ENCODE assay signal across 24 cellular contexts in genomic region chr9:90299963-90300362, GRCh38.
A peak's percentile ranks its signal among the peaks of the same experiment; 100 is the strongest.
DNase-seq lines count a peak whose midpoint lies in the region; ATAC-seq, FAIRE-seq and TF ChIP-seq lines count a peak whose summit lies in the region.
"Had no signal": no experiment of that assay in that cellular context is flagged by ENCODE, and none has a peak within 500 bp of the region (broad histone marks: within the 10 kb centered on the region; RNA-seq: fewer than 3 reads in every experiment).

No MANE protein-coding gene starts in this region.

- TF ChIP-seq CTCF in D721Med (IDR thresholded peaks at IDR 0.05; ENCODE audit: insufficient read depth, missing control alignments) (no peak), IMR-90 (conservative IDR thresholded peaks at IDR 0.05; ENCODE audit: low read depth, low read length) (no peak), WERI-Rb-1 (IDR thresholded peaks at IDR 0.05; ENCODE audit: low read depth, low read length) (no peak), left lung (IDR thresholded peaks at IDR 0.05) (no peak)

- intact Hi-C loops in IMR-90 (cut with micrococcal nuclease), result no loop called here
- intact Hi-C loops in left lung (cut with DNase I), result no loop called here

- no TSS peak for BruUV-seq in IMR-90 (replicated peaks; lab: Mats Ljungman, UMichigan)

- no peak overlapping the region for H4K91ac ChIP-seq in IMR-90 (ENCODE audit: insufficient read depth, low read depth, low read length)

- ATAC-seq in IMR-90 (ENCODE audit: low read depth) (no peak), GM21529 (IDR thresholded peaks at IDR 0.05; ENCODE audit: unreplicated experiment) (no peak), GM19395 (IDR thresholded peaks at IDR 0.05; ENCODE audit: unreplicated experiment) (no peak), left lung (no peak)
- ATAC-seq: PC-3, SK-N-SH treated with all-trans-retinoic acid at 6 μM for 48 hours, T-helper 17 cell had no signal

- H3K4me2 ChIP-seq in IMR-90 (ENCODE audit: low read depth, low read length) (no peak overlapping the region), mesendoderm (ENCODE audit: low read length) (no peak overlapping the region)

- H2BK120ac ChIP-seq in IMR-90 (ENCODE audit: low read depth, low read length) (no peak overlapping the region), mesendoderm (ENCODE audit: low read depth, low read length) (no peak overlapping the region)

- H4K5ac ChIP-seq in IMR-90 (ENCODE audit: low read depth, low read length), result no peak overlapping the region
- no peak overlapping the region for H4K5ac ChIP-seq in mesendoderm (ENCODE audit: low read length)

- peak; percentile 11 for FAIRE-seq in D721Med (lab: Jason Lieb, UNC)
- FAIRE-seq: GM12891, H54, HTR-8/SVneo had no signal

- TF ChIP-seq POLR2A in IMR-90 (IDR thresholded peaks at IDR 0.05; ENCODE audit: low read depth, low read length), result no peak

- H3K79me1 ChIP-seq in IMR-90 (ENCODE audit: low read depth in 1 of 2, low read length in 2 of 2) (no peaks in the 10 kb centered on the region), mesendoderm (ENCODE audit: low read length) (no peaks in the 10 kb centered on the region)

- no peak overlapping the region for H3K14ac ChIP-seq in IMR-90 (replicated peaks; ENCODE audit: low read depth, low read length)

- H3K4me3 ChIP-seq in IMR-90 (ENCODE audit: insufficient read depth, low read depth, low read length) (no peak overlapping the region), WERI-Rb-1 (ENCODE audit: low read depth, low read length) (no peak overlapping the region), mesendoderm (ENCODE audit: low read length) (no peak overlapping the region), left lung (no peak overlapping the region)
- H3K4me3 ChIP-seq: A549, SJCRH30 had no signal

- CTCF ChIA-PET in IMR-90 (lab: Yijun Ruan, JAX), result no interaction called here

- in situ Hi-C loops in IMR-90 (cut with MboI; ENCODE audit: low sequenced_read_pairs), result no loop called here

- H2BK15ac ChIP-seq in IMR-90 (ENCODE audit: low read depth, low read length), result no peak overlapping the region
- no peak overlapping the region for H2BK15ac ChIP-seq in mesendoderm (replicated peaks; ENCODE audit: low read depth)

- H3K18ac ChIP-seq in IMR-90 (ENCODE audit: low read depth, low read length), result no peak overlapping the region
- no peak overlapping the region for H3K18ac ChIP-seq in mesendoderm (ENCODE audit: low read length)

- dilution Hi-C loops in IMR-90 (cut with HindIII; ENCODE audit: low sequenced_read_pairs, unreplicated experiment), result no loop called here

- no peak overlapping the region for H3K56ac ChIP-seq in IMR-90 (ENCODE audit: extremely low read depth, insufficient read depth, low read length)
- no peak overlapping the region for H3K56ac ChIP-seq in mesendoderm (ENCODE audit: low read length)

- no peak overlapping the region for H3K9ac ChIP-seq in IMR-90 (ENCODE audit: low read depth, low read length)
- no peak overlapping the region for H3K9ac ChIP-seq in mesendoderm (ENCODE audit: low read length)

- H3K36me3 ChIP-seq in IMR-90 (ENCODE audit: control insufficient read depth, insufficient read depth, low read length) (no peaks in the 10 kb centered on the region), WERI-Rb-1 (no peaks in the 10 kb centered on the region), mesendoderm (ENCODE audit: control insufficient read depth, insufficient read depth, low read length) (no peaks in the 10 kb centered on the region), left lung (no peaks in the 10 kb centered on the region)
- H3K36me3 ChIP-seq: SJCRH30 had no signal

- no peaks in the 10 kb centered on the region for H3K79me2 ChIP-seq in mesendoderm (ENCODE audit: control insufficient read depth, insufficient read depth, low read length)

- no peaks in the 10 kb centered on the region for H3K4me1 ChIP-seq in IMR-90 (ENCODE audit: control insufficient read depth, insufficient read depth, low read length)
- H3K4me1 ChIP-seq in mesendoderm (ENCODE audit: control insufficient read depth, low read depth, low read length), result no peaks in the 10 kb centered on the region
- no peaks in the 10 kb centered on the region for H3K4me1 ChIP-seq in left lung

- POLR2A ChIA-PET in IMR-90 (lab: Charles Lee; ENCODE audit: unreplicated experiment), result no interaction called here

- no peaks in the 10 kb centered on the region for H3K9me1 ChIP-seq in IMR-90 (ENCODE audit: insufficient read depth, low read length)

- no peak overlapping the region for H2AK5ac ChIP-seq in IMR-90 (ENCODE audit: low read depth, low read length)
- no peak overlapping the region for H2AK5ac ChIP-seq in mesendoderm (ENCODE audit: low read length)

- H3K9me3 ChIP-seq in IMR-90 (ENCODE audit: control insufficient read depth, insufficient read depth, low read length) (no peaks in the 10 kb centered on the region), WERI-Rb-1 (ENCODE audit: severe bottlenecking) (no peaks in the 10 kb centered on the region), left lung (no peaks in the 10 kb centered on the region)
- H3K9me3 ChIP-seq: A549, SJCRH30 had no signal

- H4K8ac ChIP-seq in IMR-90 (ENCODE audit: low read depth in 2 of 2, low read length in 2 of 2), result no peak overlapping the region
- no peak overlapping the region for H4K8ac ChIP-seq in mesendoderm (ENCODE audit: low read depth, low read length)

- no peak overlapping the region for H3K23ac ChIP-seq in IMR-90 (ENCODE audit: low read depth, low read length)
- H3K23ac ChIP-seq in mesendoderm (ENCODE audit: low read length), result no peak overlapping the region

- peak overlapping the region; percentile 4 for H2AFZ ChIP-seq in IMR-90 (replicated peaks; ENCODE audit: low read length, poor library complexity)

- H3K27me3 ChIP-seq in IMR-90 (ENCODE audit: control insufficient read depth, insufficient read depth, low read length), result no peaks in the 10 kb centered on the region; the same call in 1 of the 2 replicates
- no peaks in the 10 kb centered on the region for H3K27me3 ChIP-seq in WERI-Rb-1 (ENCODE audit: insufficient read depth, low read depth, severe bottlenecking)
- no peaks in the 10 kb centered on the region for H3K27me3 ChIP-seq in mesendoderm (ENCODE audit: insufficient read depth, low read length, poor library complexity)
- peaks cover 0 to 5% of the 10 kb centered on the region in 2 donors for H3K27me3 ChIP-seq in left lung
- H3K27me3 ChIP-seq: SJCRH30 had no signal

- H3K4ac ChIP-seq in IMR-90 (ENCODE audit: low read depth, low read length) (no peak overlapping the region), mesendoderm (ENCODE audit: low read depth, low read length) (no peak overlapping the region)

- H2BK20ac ChIP-seq in IMR-90 (ENCODE audit: low read depth, low read length), result no peak overlapping the region

- H3K27ac ChIP-seq in IMR-90 (ENCODE audit: insufficient read depth, low read length) (no peak overlapping the region), WERI-Rb-1 (peak overlapping the region; percentile 70), mesendoderm (ENCODE audit: low read depth, low read length) (no peak overlapping the region), left lung (no peak overlapping the region)
- H3K27ac ChIP-seq: SJCRH30 had no signal

- H2BK5ac ChIP-seq in IMR-90 (ENCODE audit: low read depth, low read length, poor library complexity, severe bottlenecking) (no peak overlapping the region), mesendoderm (ENCODE audit: low read length) (no peak overlapping the region)

- DNase-seq in D721Med (ENCODE audit: insufficient read length, low spot score), result no peak
- no peak for DNase-seq in IMR-90
- peak; percentile 45 for DNase-seq in WERI-Rb-1
- DNase-seq in mesendoderm, result peak; percentile 69
- DNase-seq in left lung, result no peak
- DNase-seq: C1 segment of cervical spinal cord; CD4-positive, alpha-beta memory T cell; DMS79 treated with DMSO at 0.1 percent for 48 hours; GF-D8; KBM-7; MV-4-11; NCI-H1105; NCI-H446; NCI-H524 treated with DMSO at 0.1 percent for 48 hours; PC-3; SJCRH30; T-helper 17 cell had no signal

- no peaks in the 10 kb centered on the region for H4K20me1 ChIP-seq in IMR-90 (ENCODE audit: insufficient read depth, low read length)

- TF ChIP-seq RAD21 in IMR-90 (IDR thresholded peaks at IDR 0.05; ENCODE audit: low read length), result no peak

- WGBS in IMR-90 (ENCODE audit: extremely low coverage in 2 of 2, insufficient read length in 1 of 2), 2 experiments, result no CpG with 5 or more reads among the region's 5 CpGs
- WGBS in mesendoderm (ENCODE audit: extremely low coverage, insufficient coverage, low lambda C conversion rate), result no CpG with 5 or more reads among the region's 5 CpGs

- H2AK9ac ChIP-seq in IMR-90 (replicated peaks; ENCODE audit: low read depth, low read length, poor library complexity), result no peak overlapping the region

TF ChIP-seq in IMR-90, 13 proteins besides CTCF, POLR2A, EP300 and RAD21 (continues in another document):
- TF ChIP-seq USF2 (IDR thresholded peaks at IDR 0.05; ENCODE audit: low read depth, low read length) (no peak), SMC3 (IDR thresholded peaks at IDR 0.05; ENCODE audit: low read depth, low read length) (no peak), MXI1 (IDR thresholded peaks at IDR 0.05; ENCODE audit: borderline replicate concordance, low read depth, low read length) (no peak), CEBPB (IDR thresholded peaks at IDR 0.05; ENCODE audit: low read depth, low read length) (no peak), FOS (IDR thresholded peaks at IDR 0.05; ENCODE audit: low read depth, low read length) (no peak), MAFK (IDR thresholded peaks at IDR 0.05; ENCODE audit: low read depth, low read length) (no peak), RCOR1 (IDR thresholded peaks at IDR 0.05; ENCODE audit: insufficient replicate concordance, low read length) (no peak), MAZ (IDR thresholded peaks at IDR 0.05; ENCODE audit: borderline replicate concordance, low read depth, low read length) (no peak), RFX5 (IDR thresholded peaks at IDR 0.05; ENCODE audit: low read depth, low read length) (no peak), ELK1 (IDR thresholded peaks at IDR 0.05; ENCODE audit: borderline replicate concordance, low read depth, low read length) (no peak), BHLHE40 (IDR thresholded peaks at IDR 0.05; ENCODE audit: low read depth, low read length) (no peak)

Comparison
In these comparisons a context has a peak if more than half of its experiments do, and no peak if none do; other contexts are left out.
1. DNase-seq: peak in WERI-Rb-1 (single experiment) and mesendoderm (single experiment); none in D721Med (single experiment), IMR-90 (single experiment) and left lung (0 of 2).